Comparison of ENCODE assay signal across 35 cellular contexts in the genomic region with DNA sequence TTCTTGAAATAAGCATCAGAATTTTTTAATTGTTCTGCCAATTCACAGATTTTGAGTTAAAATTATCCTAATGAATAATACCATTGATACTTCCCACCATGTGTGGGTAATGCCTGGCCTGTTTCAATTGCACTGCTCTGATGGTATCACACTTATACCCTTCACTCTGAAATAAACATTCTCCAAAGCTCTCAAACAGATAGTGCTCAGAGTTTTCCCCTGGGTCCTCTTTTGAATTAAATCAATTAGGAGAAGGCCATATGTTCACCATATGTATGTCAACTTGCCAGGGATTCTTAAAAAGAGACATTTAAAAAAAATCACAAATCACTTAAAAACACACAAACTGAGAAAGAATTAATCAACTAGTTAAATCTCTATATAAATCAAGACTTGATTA.
A peak's percentile ranks its signal among the peaks of the same experiment; 100 is the strongest.
DNase-seq lines count a peak whose midpoint lies in the region; ATAC-seq, FAIRE-seq and TF ChIP-seq lines count a peak whose summit lies in the region.
"Had no signal": no experiment of that assay in that cellular context is flagged by ENCODE, and none has a peak within 500 bp of the region (broad histone marks: within the 10 kb centered on the region; RNA-seq: fewer than 3 reads in every experiment).

No MANE protein-coding gene starts in this region.

- POLR2A ChIA-PET in WTC11 (lab: Charles Lee), result no interaction called here
- POLR2A ChIA-PET in CD8-positive, alpha-beta memory T cell (lab: Charles Lee), result no interaction called here

- ATAC-seq in WTC11, result no peak
- ATAC-seq: activated naive CD4-positive, alpha-beta T cell treated with anti-CD3 and anti-CD28 coated beads, Interleukin-2, amount 50 U/mL, for 72 hours; right lobe of liver had no signal

- no peak overlapping the region for H3K4me3 ChIP-seq in mesodermal cell (ENCODE audit: extremely low read depth, insufficient read depth, low read length, poor library complexity, severe bottlenecking)
- no peak overlapping the region for H3K4me3 ChIP-seq in CD8-positive, alpha-beta memory T cell (ENCODE audit: low read length)
- H3K4me3 ChIP-seq: heart left ventricle, right lobe of liver, tibial nerve had no signal

- no peak for FAIRE-seq in D721Med (lab: Jason Lieb, UNC)
- FAIRE-seq: keratinocyte had no signal

- peaks cover 21% of the 10 kb centered on the region for H3K4me1 Mint-ChIP-seq in WTC11
- no peaks in the 10 kb centered on the region for H3K4me1 Mint-ChIP-seq in CD8-positive, alpha-beta memory T cell
- H3K4me1 Mint-ChIP-seq: activated CD4-positive, alpha-beta T cell treated with anti-CD3 and anti-CD28 coated beads, Interleukin-2, amount 10 ng/mL, durations not matched to agents 24 days and 14 days had no signal

- no peaks in the 10 kb centered on the region for H3K9me3 Mint-ChIP-seq in WTC11
- H3K9me3 Mint-ChIP-seq in CD8-positive, alpha-beta memory T cell, result no peaks in the 10 kb centered on the region
- H3K9me3 Mint-ChIP-seq: activated CD4-positive, alpha-beta T cell treated with anti-CD3 and anti-CD28 coated beads, Interleukin-2, amount 10 ng/mL, durations not matched to agents 24 days and 14 days; activated naive CD4-positive, alpha-beta T cell treated with anti-CD3 and anti-CD28 coated beads, Interleukin-2, amount 50 U/mL, for 72 hours; activated T-helper 2 cell treated with anti-CD3 and anti-CD28 coated beads, Interferon-gamma antibody, Interleukin-2, Interleukin-4, amounts not matched to agents 10 μg/mL and 5 μg/mL and 100 μg/mL, durations not matched to agents 14 hours and 24 hours and 36 hours had no signal

- H3K36me3 ChIP-seq in mesodermal cell (ENCODE audit: control insufficient read depth, insufficient read depth, low read length), result no peaks in the 10 kb centered on the region
- H3K36me3 ChIP-seq in CD8-positive, alpha-beta memory T cell (ENCODE audit: insufficient read depth, low read length), result no peaks in the 10 kb centered on the region
- H3K36me3 ChIP-seq: heart left ventricle, right lobe of liver, tibial nerve had no signal

- no peaks in the 10 kb centered on the region for H3K27me3 Mint-ChIP-seq in WTC11 (ENCODE audit: low read depth)
- H3K27me3 Mint-ChIP-seq in CD8-positive, alpha-beta memory T cell, result peaks cover 0 to 2% of the 10 kb centered on the region in 2 donors
- H3K27me3 Mint-ChIP-seq: activated CD4-positive, alpha-beta T cell treated with anti-CD3 and anti-CD28 coated beads, Interleukin-2, amount 10 ng/mL, durations not matched to agents 24 days and 14 days; B cell; progenitor cell of endocrine pancreas had no signal

- peak overlapping the region; percentile 13 for H3K27ac ChIP-seq in mesodermal cell (ENCODE audit: low read depth, low read length, severe bottlenecking)
- no peak overlapping the region for H3K27ac ChIP-seq in CD8-positive, alpha-beta memory T cell (ENCODE audit: low read depth, low read length)
- H3K27ac ChIP-seq: right lobe of liver, tibial nerve, VCaP had no signal

- no peak overlapping the region for H3K27ac Mint-ChIP-seq in WTC11
- no peak overlapping the region for H3K27ac Mint-ChIP-seq in CD8-positive, alpha-beta memory T cell
- H3K27ac Mint-ChIP-seq: activated CD4-positive, alpha-beta T cell treated with anti-CD3 and anti-CD28 coated beads, Interleukin-2, amount 10 ng/mL, durations not matched to agents 24 days and 14 days; activated naive CD4-positive, alpha-beta T cell treated with anti-CD3 and anti-CD28 coated beads, Interleukin-2, amount 50 U/mL, for 72 hours; activated T-helper 2 cell treated with anti-CD3 and anti-CD28 coated beads, Interferon-gamma antibody, Interleukin-2, Interleukin-4, amounts not matched to agents 10 μg/mL and 5 μg/mL and 100 μg/mL, durations not matched to agents 14 hours and 24 hours and 36 hours; B cell; progenitor cell of endocrine pancreas had no signal

- CTCF ChIA-PET in WTC11 (lab: Charles Lee), result no interaction called here
- CTCF ChIA-PET in CD8-positive, alpha-beta memory T cell (lab: Charles Lee), result no interaction called here

- TF ChIP-seq CTCF in WTC11 (IDR thresholded peaks at IDR 0.05) (no peak), D721Med (IDR thresholded peaks at IDR 0.05; ENCODE audit: insufficient read depth, missing control alignments) (no peak), GM10266 (IDR thresholded peaks at IDR 0.05; ENCODE audit: control insufficient read depth, insufficient read depth, low read depth, missing control alignments) (no peak)

- H3K27me3 ChIP-seq in CD8-positive, alpha-beta memory T cell (ENCODE audit: insufficient read depth, low read length, poor library complexity, severe bottlenecking), result no peaks in the 10 kb centered on the region
- H3K27me3 ChIP-seq: heart left ventricle, right lobe of liver, tibial nerve had no signal

- H3K9me3 ChIP-seq in mesodermal cell (ENCODE audit: control insufficient read depth, low read length), result no peaks in the 10 kb centered on the region
- no peaks in the 10 kb centered on the region for H3K9me3 ChIP-seq in CD8-positive, alpha-beta memory T cell (ENCODE audit: low read length)
- H3K9me3 ChIP-seq: heart left ventricle, right lobe of liver, tibial nerve had no signal

- no peaks in the 10 kb centered on the region for H3K36me3 Mint-ChIP-seq in WTC11
- H3K36me3 Mint-ChIP-seq in CD8-positive, alpha-beta memory T cell, result no peaks in the 10 kb centered on the region
- H3K36me3 Mint-ChIP-seq: activated naive CD4-positive, alpha-beta T cell treated with anti-CD3 and anti-CD28 coated beads, Interleukin-2, amount 50 U/mL, for 72 hours had no signal

- H3K4me1 ChIP-seq in mesodermal cell (ENCODE audit: control insufficient read depth, insufficient read depth, low read length, poor library complexity, severe bottlenecking), result peaks cover 11% of the 10 kb centered on the region
- no peaks in the 10 kb centered on the region for H3K4me1 ChIP-seq in CD8-positive, alpha-beta memory T cell (ENCODE audit: insufficient read depth, low read length)
- H3K4me1 ChIP-seq: right lobe of liver, tibial nerve had no signal

- H3K4me3 Mint-ChIP-seq in WTC11, result no peak overlapping the region
- H3K4me3 Mint-ChIP-seq in CD8-positive, alpha-beta memory T cell, result no peak overlapping the region
- H3K4me3 Mint-ChIP-seq: activated CD4-positive, alpha-beta T cell treated with anti-CD3 and anti-CD28 coated beads, Interleukin-2, amount 10 ng/mL, durations not matched to agents 24 days and 14 days; B cell had no signal

- peak; percentile 77 for DNase-seq in DMS 273 (lab: John Stamatoyannopoulos, UW; ENCODE audit: unreplicated experiment)
- DNase-seq in NCI-H446 treated with DMSO at 0.1 percent for 48 hours (lab: John Stamatoyannopoulos, UW), result peak; percentile 0
- no peak for DNase-seq in WTC11 (ENCODE audit: low spot score)
- no peak for DNase-seq in D721Med (ENCODE audit: insufficient read length, low spot score)
- no peak for DNase-seq in CD1c-positive myeloid dendritic cell (ENCODE audit: extremely low spot score)
- DNase-seq in GM10266 (ENCODE audit: extremely low spot score), result no peak
- no peak for DNase-seq in CD8-positive, alpha-beta memory T cell
- DNase-seq: activated CD4-positive, alpha-beta T cell treated with anti-CD3 and anti-CD28 coated beads, Interleukin-2, amount 10 ng/mL, durations not matched to agents 24 days and 14 days; activated CD8-positive, alpha-beta memory T cell treated with anti-CD3 and anti-CD28 coated beads for 24 hours; activated T-cell treated with anti-CD3 and anti-CD28 coated beads for 4 hours; effector CD4-positive, alpha-beta T cell; GDM1; HCEC 1CT; heart left ventricle; KG1; left ventricle myocardium superior; mesendoderm; NCI-H1092 treated with DMSO at 0.1 percent for 48 hours; NCI-H2081; NCI-H510A; NK-92 treated with Interleukin-12 subunit alpha and Interleukin-12 subunit beta, amount 100 ng/mL, for 24 hours; nucleus accumbens; right lobe of liver; SHP77; stimulated activated CD4-positive, alpha-beta T cell treated with anti-CD3 and anti-CD28 coated beads, Interleukin-12 subunit alpha, Interleukin-12 subunit beta, amount 100 ng/mL, for 4 hours; stimulated activated CD4-positive, alpha-beta T cell treated with anti-CD3 and anti-CD28 coated beads, Interleukin-4, amount 100 ng/mL, for 24 hours; SW 1271 had no signal

TF ChIP-seq in WTC11, 78 proteins besides CTCF, POLR2A, EP300 and RAD21:
- TF ChIP-seq RORB (CRISPR knock-in tag; IDR thresholded peaks at IDR 0.05) (peak; percentile 27; the same call in 1 of the 2 replicates), ZNF138 (CRISPR knock-in tag; conservative IDR thresholded peaks at IDR 0.05) (no peak)

Comparison
In these comparisons a context has a peak if more than half of its experiments do, and no peak if none do; other contexts are left out.
1. DNase-seq: peak in DMS 273 (single experiment) and NCI-H446 treated with DMSO at 0.1 percent for 48 hours (single experiment); none in WTC11 (single experiment), D721Med (single experiment), CD1c-positive myeloid dendritic cell (single experiment), GM10266 (single experiment) and CD8-positive, alpha-beta memory T cell (0 of 5).